8 cellular contexts compared by ENCODE assay signal in genomic region chr11:12287374-12288211, GRCh38.
DNase-seq lines count a peak whose midpoint lies in the region; ATAC-seq and TF ChIP-seq lines count a peak whose summit lies in the region.

No MANE protein-coding gene starts in this region.

- DNase-seq in BE2C (peak; percentile 80), HPDE6-E6E7 (ENCODE audit: extremely low spot score) (peak; percentile 79), SK-MEL-5 (ENCODE audit: low read depth, low spot score) (peak; percentile 57), glomerular endothelial cell (ENCODE audit: extremely low read depth, low read depth, low spot score) (peak; percentile 79), retina (peak; percentile 65), DMS79 (lab: John Stamatoyannopoulos, UW) (no peak), CD14-positive monocyte (ENCODE audit: low spot score) (no peak)

- H3K27me3 Mint-ChIP-seq in CD14-positive monocyte (ENCODE audit: low read depth in 3 of 3) = peaks cover 1 to 21% (median 11%) of the 10 kb centered on the region in 3 donors

- peaks cover 25 to 26% of the 10 kb centered on the region in 2 donors for H3K36me3 Mint-ChIP-seq in CD14-positive monocyte

- peak; percentile 68 for TF ChIP-seq CTCF in BE2C (IDR thresholded peaks at IDR 0.05; ENCODE audit: low read depth, low read length)
- TF ChIP-seq CTCF in CD14-positive monocyte (IDR thresholded peaks at IDR 0.05) = no peak

- no peaks in the 10 kb centered on the region for H3K27me3 ChIP-seq in BE2C

- no peak overlapping the region for H3K4me3 ChIP-seq in BE2C (ENCODE audit: low read depth, low read length)

- H3K4me1 ChIP-seq in BE2C = peaks cover 19% of the 10 kb centered on the region

- H3K9me3 Mint-ChIP-seq in CD14-positive monocyte = peaks cover 0 to 3% (median 0%) of the 10 kb centered on the region in 7 donors

- H3K27ac Mint-ChIP-seq in CD14-positive monocyte = peak overlapping the region in 1 of 7 donors; percentile 16

- in situ Hi-C loops in SK-MEL-5 (cut with HindIII; ENCODE audit: low pct_unique_long_range_greater_than_20kb, low sequenced_read_pairs) = no loop called here

- H3K36me3 ChIP-seq in BE2C = no peaks in the 10 kb centered on the region

- ATAC-seq in HG03280 (IDR thresholded peaks at IDR 0.05; ENCODE audit: unreplicated experiment) = no peak

- no peaks in the 10 kb centered on the region for H3K9me3 ChIP-seq in BE2C

- peaks cover 23% of the 10 kb centered on the region for H3K4me1 Mint-ChIP-seq in CD14-positive monocyte

- intact Hi-C loops in CD14-positive monocyte (cut with micrococcal nuclease) = no loop called here

- H3K4me3 Mint-ChIP-seq in CD14-positive monocyte = no peak overlapping the region

Comparison
In these comparisons a context has a peak if more than half of its experiments do, and no peak if none do; other contexts are left out.
1. DNase-seq: peak in BE2C (single experiment), HPDE6-E6E7 (single experiment), SK-MEL-5 (single experiment), glomerular endothelial cell (single experiment) and retina (single experiment); none in DMS79 (single experiment) and CD14-positive monocyte (single experiment).